In the genomic region with DNA sequence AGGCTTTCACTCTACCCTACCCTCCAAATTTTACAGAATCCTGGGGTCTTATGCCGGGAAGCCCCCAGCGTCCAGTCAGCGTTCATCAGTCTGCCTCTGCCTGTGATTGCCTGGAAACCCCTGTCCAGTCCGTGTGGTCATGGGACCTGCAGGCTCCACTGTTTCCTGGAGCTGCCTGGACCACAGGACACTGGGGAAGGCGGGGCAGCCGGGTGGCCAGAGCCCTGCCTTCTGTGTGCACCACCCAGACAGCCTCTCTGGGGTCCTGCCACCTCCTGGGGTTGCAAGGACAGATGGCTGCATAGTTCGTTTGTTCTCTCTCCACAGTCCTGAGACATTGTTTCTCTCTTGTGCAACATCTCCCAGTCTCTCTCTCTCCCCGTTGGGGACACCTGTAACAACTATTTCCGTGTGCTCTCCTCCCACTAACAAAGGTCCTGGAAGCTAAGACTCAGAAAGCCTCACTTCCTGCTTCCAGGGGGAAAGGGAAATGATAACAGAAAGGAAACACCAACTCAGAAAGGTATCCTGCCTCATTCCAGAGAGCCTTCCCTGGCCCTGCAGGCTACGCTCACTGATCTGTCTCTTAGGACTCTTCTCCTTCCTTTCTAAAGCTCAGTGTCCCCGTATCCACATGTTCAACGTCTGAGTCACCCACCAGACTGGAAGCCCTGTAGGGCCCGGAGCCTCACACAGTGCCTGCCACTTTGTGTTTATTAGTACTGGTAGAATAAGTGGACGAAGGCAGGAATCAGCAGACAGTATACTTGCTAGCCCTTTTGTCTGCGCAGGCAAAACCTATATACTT, we compare ENCODE assay signal across 1 cellular context.
TF ChIP-seq lines count a peak whose summit lies in the region.

No MANE protein-coding gene starts in this region.

TF ChIP-seq in GM23338, 12 proteins besides CTCF, POLR2A, EP300 and RAD21 (continued from another document):
- TF ChIP-seq, protein P1, sequence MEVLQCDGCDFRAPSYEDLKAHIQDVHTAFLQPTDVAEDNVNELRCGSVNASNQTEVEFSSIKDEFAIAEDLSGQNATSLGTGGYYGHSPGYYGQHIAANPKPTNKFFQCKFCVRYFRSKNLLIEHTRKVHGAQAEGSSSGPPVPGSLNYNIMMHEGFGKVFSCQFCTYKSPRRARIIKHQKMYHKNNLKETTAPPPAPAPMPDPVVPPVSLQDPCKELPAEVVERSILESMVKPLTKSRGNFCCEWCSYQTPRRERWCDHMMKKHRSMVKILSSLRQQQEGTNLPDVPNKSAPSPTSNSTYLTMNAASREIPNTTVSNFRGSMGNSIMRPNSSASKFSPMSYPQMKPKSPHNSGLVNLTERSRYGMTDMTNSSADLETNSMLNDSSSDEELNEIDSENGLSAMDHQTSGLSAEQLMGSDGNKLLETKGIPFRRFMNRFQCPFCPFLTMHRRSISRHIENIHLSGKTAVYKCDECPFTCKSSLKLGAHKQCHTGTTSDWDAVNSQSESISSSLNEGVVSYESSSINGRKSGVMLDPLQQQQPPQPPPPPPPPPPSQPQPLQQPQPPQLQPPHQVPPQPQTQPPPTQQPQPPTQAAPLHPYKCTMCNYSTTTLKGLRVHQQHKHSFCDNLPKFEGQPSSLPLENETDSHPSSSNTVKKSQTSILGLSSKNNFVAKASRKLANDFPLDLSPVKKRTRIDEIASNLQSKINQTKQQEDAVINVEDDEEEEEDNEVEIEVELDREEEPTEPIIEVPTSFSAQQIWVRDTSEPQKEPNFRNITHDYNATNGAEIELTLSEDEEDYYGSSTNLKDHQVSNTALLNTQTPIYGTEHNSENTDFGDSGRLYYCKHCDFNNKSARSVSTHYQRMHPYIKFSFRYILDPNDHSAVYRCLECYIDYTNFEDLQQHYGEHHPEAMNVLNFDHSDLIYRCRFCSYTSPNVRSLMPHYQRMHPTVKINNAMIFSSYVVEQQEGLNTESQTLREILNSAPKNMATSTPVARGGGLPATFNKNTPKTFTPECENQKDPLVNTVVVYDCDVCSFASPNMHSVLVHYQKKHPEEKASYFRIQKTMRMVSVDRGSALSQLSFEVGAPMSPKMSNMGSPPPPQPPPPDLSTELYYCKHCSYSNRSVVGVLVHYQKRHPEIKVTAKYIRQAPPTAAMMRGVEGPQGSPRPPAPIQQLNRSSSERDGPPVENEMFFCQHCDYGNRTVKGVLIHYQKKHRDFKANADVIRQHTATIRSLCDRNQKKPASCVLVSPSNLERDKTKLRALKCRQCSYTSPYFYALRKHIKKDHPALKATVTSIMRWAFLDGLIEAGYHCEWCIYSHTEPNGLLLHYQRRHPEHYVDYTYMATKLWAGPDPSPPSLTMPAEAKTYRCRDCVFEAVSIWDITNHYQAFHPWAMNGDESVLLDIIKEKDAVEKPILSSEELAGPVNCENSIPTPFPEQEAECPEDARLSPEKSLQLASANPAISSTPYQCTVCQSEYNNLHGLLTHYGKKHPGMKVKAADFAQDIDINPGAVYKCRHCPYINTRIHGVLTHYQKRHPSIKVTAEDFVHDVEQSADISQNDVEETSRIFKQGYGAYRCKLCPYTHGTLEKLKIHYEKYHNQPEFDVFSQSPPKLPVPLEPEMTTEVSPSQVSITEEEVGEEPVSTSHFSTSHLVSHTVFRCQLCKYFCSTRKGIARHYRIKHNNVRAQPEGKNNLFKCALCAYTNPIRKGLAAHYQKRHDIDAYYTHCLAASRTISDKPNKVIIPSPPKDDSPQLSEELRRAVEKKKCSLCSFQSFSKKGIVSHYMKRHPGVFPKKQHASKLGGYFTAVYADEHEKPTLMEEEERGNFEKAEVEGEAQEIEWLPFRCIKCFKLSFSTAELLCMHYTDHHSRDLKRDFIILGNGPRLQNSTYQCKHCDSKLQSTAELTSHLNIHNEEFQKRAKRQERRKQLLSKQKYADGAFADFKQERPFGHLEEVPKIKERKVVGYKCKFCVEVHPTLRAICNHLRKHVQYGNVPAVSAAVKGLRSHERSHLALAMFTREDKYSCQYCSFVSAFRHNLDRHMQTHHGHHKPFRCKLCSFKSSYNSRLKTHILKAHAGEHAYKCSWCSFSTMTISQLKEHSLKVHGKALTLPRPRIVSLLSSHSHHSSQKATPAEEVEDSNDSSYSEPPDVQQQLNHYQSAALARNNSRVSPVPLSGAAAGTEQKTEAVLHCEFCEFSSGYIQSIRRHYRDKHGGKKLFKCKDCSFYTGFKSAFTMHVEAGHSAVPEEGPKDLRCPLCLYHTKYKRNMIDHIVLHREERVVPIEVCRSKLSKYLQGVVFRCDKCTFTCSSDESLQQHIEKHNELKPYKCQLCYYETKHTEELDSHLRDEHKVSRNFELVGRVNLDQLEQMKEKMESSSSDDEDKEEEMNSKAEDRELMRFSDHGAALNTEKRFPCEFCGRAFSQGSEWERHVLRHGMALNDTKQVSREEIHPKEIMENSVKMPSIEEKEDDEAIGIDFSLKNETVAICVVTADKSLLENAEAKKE (CRISPR knock-in tag; IDR thresholded peaks at IDR 0.05): no peak
- TF ChIP-seq STAT1 (IDR thresholded peaks at IDR 0.05; ENCODE audit: unreplicated experiment): no peak
